In the genomic region with DNA sequence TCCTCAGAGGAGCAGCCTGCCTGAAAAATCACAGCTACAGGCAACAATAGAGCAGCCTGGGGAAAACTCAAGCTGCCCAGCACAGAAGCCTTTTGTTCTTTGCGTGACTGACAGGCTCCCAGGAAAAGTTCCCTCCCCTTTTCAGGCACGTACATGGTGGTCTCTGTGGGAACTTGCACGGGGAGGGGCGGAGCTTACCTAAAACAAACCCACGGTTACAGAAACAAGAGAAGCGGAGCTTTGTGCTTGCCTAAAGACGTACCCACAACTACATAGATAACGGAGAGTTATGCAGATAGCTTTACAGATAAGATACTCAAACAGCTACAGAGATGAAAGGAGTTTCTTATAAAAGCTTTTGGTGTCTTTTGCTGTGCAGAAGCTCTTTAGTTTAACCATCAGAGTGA, we compare ENCODE assay signal across 12 cellular contexts. TPM values are rescaled to one million over a fixed set of nuclear protein-coding genes. Genes with fewer than 3 reads are reported as not detected.
DNase-seq lines count a peak whose midpoint lies in the region; ATAC-seq and TF ChIP-seq lines count a peak whose summit lies in the region.
"Had no signal": no experiment of that assay in that cellular context is flagged by ENCODE, and none has a peak within 500 bp of the region (broad histone marks: within the 10 kb centered on the region; RNA-seq: fewer than 3 reads in every experiment).

No MANE protein-coding gene starts in this region.

- no peaks in the 10 kb centered on the region for H3K27me3 Mint-ChIP-seq in activated CD4-positive, alpha-beta T cell treated with anti-CD3 and anti-CD28 coated beads for 36 hours
- H3K27me3 Mint-ChIP-seq in T-helper 2 cell treated with Interferon-gamma antibody and Interleukin-4, amounts not matched to agents 5 μg/mL and 100 μg/mL, for 36 hours (ENCODE audit: low read depth) = no peaks in the 10 kb centered on the region
- H3K27me3 Mint-ChIP-seq in endothelial cell (ENCODE audit: unreplicated experiment) = peaks cover 8% of the 10 kb centered on the region
- no peaks in the 10 kb centered on the region for H3K27me3 Mint-ChIP-seq in progenitor cell of endocrine pancreas

- DNase-seq in activated CD4-positive, alpha-beta T cell treated with anti-CD3 and anti-CD28 coated beads for 36 hours = peak; percentile 48
- no peak for DNase-seq in activated CD4-positive, alpha-beta T cell treated with anti-CD3 and anti-CD28 coated beads, Interleukin-2, amount 50 U/mL, for 1 hour
- DNase-seq in T-helper 2 cell treated with Interferon-gamma antibody and Interleukin-4, amounts not matched to agents 5 μg/mL and 100 μg/mL, for 36 hours (ENCODE audit: low spot score) = peak; percentile 70
- peak; percentile 46 for DNase-seq in endothelial cell (ENCODE audit: low spot score)
- peak; percentile 50 for DNase-seq in progenitor cell of endocrine pancreas (ENCODE audit: low spot score, unreplicated experiment)
- no peak for DNase-seq in erythroblast (lab: John Stamatoyannopoulos, UW)
- no peak for DNase-seq in left colon
- DNase-seq: left lung, NCI-H446 treated with DMSO at 0.1 percent for 48 hours, transverse colon had no signal

- TF ChIP-seq POLR2A in erythroblast (IDR thresholded peaks at IDR 0.05; ENCODE audit: low read length) = no peak

- CTCF ChIA-PET in activated CD4-positive, alpha-beta T cell treated with anti-CD3 and anti-CD28 coated beads for 36 hours (lab: Charles Lee) = interaction anchor here (0.9 to 1.1 kb wide), 2 partner anchors 9 to 15 kb away, joined by 5 to 6 read pairs; no protein-coding TSS in a partner anchor

- H3K4me3 Mint-ChIP-seq in activated CD4-positive, alpha-beta T cell treated with anti-CD3 and anti-CD28 coated beads for 36 hours = peak overlapping the region; percentile 24
- peak overlapping the region; percentile 72 for H3K4me3 Mint-ChIP-seq in T-helper 2 cell treated with Interferon-gamma antibody and Interleukin-4, amounts not matched to agents 5 μg/mL and 100 μg/mL, for 36 hours
- no peak overlapping the region for H3K4me3 Mint-ChIP-seq in endothelial cell (ENCODE audit: unreplicated experiment)
- H3K4me3 Mint-ChIP-seq in progenitor cell of endocrine pancreas (ENCODE audit: low read depth) = peak overlapping the region; percentile 68

- peak overlapping the region; percentile 86 for H3K27ac Mint-ChIP-seq in activated CD4-positive, alpha-beta T cell treated with anti-CD3 and anti-CD28 coated beads for 36 hours
- H3K27ac Mint-ChIP-seq in T-helper 2 cell treated with Interferon-gamma antibody and Interleukin-4, amounts not matched to agents 5 μg/mL and 100 μg/mL, for 36 hours = peak overlapping the region; percentile 89
- H3K27ac Mint-ChIP-seq in endothelial cell (ENCODE audit: unreplicated experiment) (peak overlapping the region; percentile 34), progenitor cell of endocrine pancreas (peak overlapping the region; percentile 97)

- peaks cover 2% of the 10 kb centered on the region for H3K9me3 Mint-ChIP-seq in activated CD4-positive, alpha-beta T cell treated with anti-CD3 and anti-CD28 coated beads for 36 hours (ENCODE audit: low read depth)
- no peaks in the 10 kb centered on the region for H3K9me3 Mint-ChIP-seq in T-helper 2 cell treated with Interferon-gamma antibody and Interleukin-4, amounts not matched to agents 5 μg/mL and 100 μg/mL, for 36 hours
- H3K9me3 Mint-ChIP-seq in endothelial cell (ENCODE audit: unreplicated experiment) = no peaks in the 10 kb centered on the region
- peaks cover 3% of the 10 kb centered on the region for H3K9me3 Mint-ChIP-seq in progenitor cell of endocrine pancreas (ENCODE audit: low read depth)

- H3K4me1 Mint-ChIP-seq in activated CD4-positive, alpha-beta T cell treated with anti-CD3 and anti-CD28 coated beads for 36 hours = peaks cover 31% of the 10 kb centered on the region
- H3K4me1 Mint-ChIP-seq in T-helper 2 cell treated with Interferon-gamma antibody and Interleukin-4, amounts not matched to agents 5 μg/mL and 100 μg/mL, for 36 hours (ENCODE audit: low read depth) = peaks cover 42% of the 10 kb centered on the region
- H3K4me1 Mint-ChIP-seq in endothelial cell (ENCODE audit: unreplicated experiment) (peaks cover 12% of the 10 kb centered on the region), progenitor cell of endocrine pancreas (ENCODE audit: low read depth) (peaks cover 17% of the 10 kb centered on the region)

- no peak for TF ChIP-seq CTCF in endothelial cell (IDR thresholded peaks at IDR 0.05; ENCODE audit: unreplicated experiment)
- TF ChIP-seq CTCF in progenitor cell of endocrine pancreas (IDR thresholded peaks at IDR 0.05; ENCODE audit: unreplicated experiment) = no peak

- intact Hi-C loops in activated CD4-positive, alpha-beta T cell treated with anti-CD3 and anti-CD28 coated beads for 36 hours (cut with DNase I, micrococcal nuclease) = no loop called here
- intact Hi-C loops in left colon (cut with DNase I, micrococcal nuclease) = no loop called here

- peak; percentile 84 for ATAC-seq in activated CD4-positive, alpha-beta T cell treated with anti-CD3 and anti-CD28 coated beads for 36 hours
- ATAC-seq in GM21737 (IDR thresholded peaks at IDR 0.05; ENCODE audit: unreplicated experiment) = no peak
- no peak for ATAC-seq in left colon
- ATAC-seq: left lung had no signal

- POLR2A ChIA-PET in activated CD4-positive, alpha-beta T cell treated with anti-CD3 and anti-CD28 coated beads for 36 hours (lab: Charles Lee) = interaction anchor here (0.6 to 1.7 kb wide), 3 partner anchors 11 to 18 kb away, joined by 3 to 5 read pairs (median 3); no protein-coding TSS in a partner anchor

- peaks cover 42% of the 10 kb centered on the region for H3K36me3 Mint-ChIP-seq in activated CD4-positive, alpha-beta T cell treated with anti-CD3 and anti-CD28 coated beads for 36 hours (ENCODE audit: low read depth)
- H3K36me3 Mint-ChIP-seq in T-helper 2 cell treated with Interferon-gamma antibody and Interleukin-4, amounts not matched to agents 5 μg/mL and 100 μg/mL, for 36 hours (ENCODE audit: low read depth) = peaks cover 46% of the 10 kb centered on the region
- H3K36me3 Mint-ChIP-seq in endothelial cell (ENCODE audit: low read depth, unreplicated experiment) = peaks cover 11% of the 10 kb centered on the region
- peaks cover 9% of the 10 kb centered on the region for H3K36me3 Mint-ChIP-seq in progenitor cell of endocrine pancreas (ENCODE audit: insufficient read depth)

RNA-seq across cellular contexts. Expression of a gene that starts 11.4 kb away (rescaled TPM):
- 100 to 1,000 TPM; 108 to 172 TPM for total RNA-seq in activated CD4-positive, alpha-beta T cell treated with anti-CD3 and anti-CD28 coated beads for 36 hours
- total RNA-seq in endothelial cell (ENCODE audit: unreplicated experiment) (55.1 TPM), progenitor cell of endocrine pancreas (63.2 and 69.5 TPM in 2 replicates), left colon (100 to 1,000 TPM; 147 to 198 TPM)

RNA-seq across cellular contexts. Expression of a gene that starts 12.8 kb away (rescaled TPM):
- 1 to 10 TPM; 4.5 to 4.6 TPM for total RNA-seq in activated CD4-positive, alpha-beta T cell treated with anti-CD3 and anti-CD28 coated beads for 36 hours
- total RNA-seq in endothelial cell (ENCODE audit: unreplicated experiment) (5.9 TPM), progenitor cell of endocrine pancreas (6.3 and 7.0 TPM in 2 replicates), left colon (1 to 10 TPM; 1.7 to 2.1 TPM)

RNA-seq across cellular contexts. Expression of a gene that starts 14.1 kb away (rescaled TPM):
- total RNA-seq in activated CD4-positive, alpha-beta T cell treated with anti-CD3 and anti-CD28 coated beads for 36 hours = 1 to 10 TPM; 3.2 to 4.9 TPM
- not detected for total RNA-seq in endothelial cell (ENCODE audit: unreplicated experiment)
- 0.73 and 1.4 TPM in 2 replicates for total RNA-seq in progenitor cell of endocrine pancreas
- total RNA-seq in left colon = 1 to 10 TPM; 1.7 to 1.8 TPM
- total RNA-seq: dermis microvascular lymphatic vessel endothelial cell, transverse colon had no signal

RNA-seq across cellular contexts. Expression of a gene that starts 17.7 kb away (rescaled TPM):
- 100 to 1,000 TPM in 1 of 2 experiments, 10 to 100 TPM in 1; 92.1 to 125 TPM for total RNA-seq in activated CD4-positive, alpha-beta T cell treated with anti-CD3 and anti-CD28 coated beads for 36 hours
- not detected for total RNA-seq in endothelial cell (ENCODE audit: unreplicated experiment)
- not detected in 2 replicates for total RNA-seq in progenitor cell of endocrine pancreas
- 1 to 10 TPM; 1.5 to 5.0 TPM for total RNA-seq in left colon
- total RNA-seq: dermis microvascular lymphatic vessel endothelial cell had no signal

RNA-seq across cellular contexts. Expression of a gene that starts 33.0 kb away (rescaled TPM):
- under 1 TPM in 1 of 2 experiments, not detected in 1; 0.27 TPM for total RNA-seq in activated CD4-positive, alpha-beta T cell treated with anti-CD3 and anti-CD28 coated beads for 36 hours
- total RNA-seq in endothelial cell (ENCODE audit: unreplicated experiment) = not detected
- not detected in 2 replicates for total RNA-seq in progenitor cell of endocrine pancreas
- total RNA-seq in left colon = not detected
- total RNA-seq: dermis microvascular lymphatic vessel endothelial cell, left lung, transverse colon had no signal

Comparison
In these comparisons a context has a peak if more than half of its experiments do, and no peak if none do; other contexts are left out.
1. DNase-seq: peak in activated CD4-positive, alpha-beta T cell treated with anti-CD3 and anti-CD28 coated beads for 36 hours (single experiment), T-helper 2 cell treated with Interferon-gamma antibody and Interleukin-4, amounts not matched to agents 5 μg/mL and 100 μg/mL, for 36 hours (single experiment), endothelial cell (single experiment) and progenitor cell of endocrine pancreas (single experiment); none in activated CD4-positive, alpha-beta T cell treated with anti-CD3 and anti-CD28 coated beads, Interleukin-2, amount 50 U/mL, for 1 hour (single experiment), erythroblast (0 of 2) and left colon (0 of 2).
2. H3K27ac Mint-ChIP-seq: peak in every context shown above with its lines; median percentile 97 in progenitor cell of endocrine pancreas; 89 in T-helper 2 cell treated with Interferon-gamma antibody and Interleukin-4, amounts not matched to agents 5 μg/mL and 100 μg/mL, for 36 hours; 86 in activated CD4-positive, alpha-beta T cell treated with anti-CD3 and anti-CD28 coated beads for 36 hours; 34 in endothelial cell.